In the genomic region with DNA sequence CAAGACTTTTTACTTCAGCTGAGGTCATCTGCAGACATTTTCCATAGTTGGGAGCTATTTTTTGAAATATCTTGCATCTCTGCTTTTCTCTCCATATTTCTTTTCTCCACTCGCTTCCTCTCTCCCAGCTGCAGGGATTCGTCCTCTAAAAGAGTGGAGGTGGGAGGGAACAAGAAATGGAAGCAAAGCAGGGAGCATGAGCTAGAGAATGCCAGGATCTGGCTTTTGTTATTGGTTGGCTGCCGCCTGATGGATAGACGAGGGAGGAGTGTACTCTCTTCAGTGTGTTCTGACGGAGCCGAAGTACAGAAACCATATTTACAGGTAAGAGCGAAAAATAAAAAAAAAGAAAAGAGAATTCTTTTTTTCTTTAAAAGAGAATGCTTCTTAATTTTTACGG, we compare ENCODE assay signal across 8 cellular contexts. TPM values are rescaled to one million over a fixed set of nuclear protein-coding genes. Genes with fewer than 3 reads are reported as not detected.
A peak's percentile ranks its signal among the peaks of the same experiment; 100 is the strongest.
DNase-seq lines count a peak whose midpoint lies in the region; ATAC-seq and TF ChIP-seq lines count a peak whose summit lies in the region.

A gene with protein sequence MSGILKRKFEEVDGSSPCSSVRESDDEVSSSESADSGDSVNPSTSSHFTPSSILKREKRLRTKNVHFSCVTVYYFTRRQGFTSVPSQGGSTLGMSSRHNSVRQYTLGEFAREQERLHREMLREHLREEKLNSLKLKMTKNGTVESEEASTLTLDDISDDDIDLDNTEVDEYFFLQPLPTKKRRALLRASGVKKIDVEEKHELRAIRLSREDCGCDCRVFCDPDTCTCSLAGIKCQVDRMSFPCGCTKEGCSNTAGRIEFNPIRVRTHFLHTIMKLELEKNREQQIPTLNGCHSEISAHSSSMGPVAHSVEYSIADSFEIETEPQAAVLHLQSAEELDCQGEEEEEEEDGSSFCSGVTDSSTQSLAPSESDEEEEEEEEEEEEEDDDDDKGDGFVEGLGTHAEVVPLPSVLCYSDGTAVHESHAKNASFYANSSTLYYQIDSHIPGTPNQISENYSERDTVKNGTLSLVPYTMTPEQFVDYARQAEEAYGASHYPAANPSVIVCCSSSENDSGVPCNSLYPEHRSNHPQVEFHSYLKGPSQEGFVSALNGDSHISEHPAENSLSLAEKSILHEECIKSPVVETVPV (plus strand): TSS at position 282 of the 400 bp plus-strand sequence. CDS start 125,368 bp downstream, outside the sequence.

- DNase-seq in GM04503 (ENCODE audit: low read depth) (peak; percentile 27), NCI-H524 treated with DMSO at 0.1 percent for 48 hours (lab: John Stamatoyannopoulos, UW) (peak; percentile 86), dorsolateral prefrontal cortex (peak; percentile 21 to 86 (median 77)), left kidney (ENCODE audit: low read depth, low spot score) (peak; percentile 97)
- no peak for DNase-seq in activated CD4-positive, alpha-beta T cell treated with anti-CD3 and anti-CD28 coated beads, Interleukin-2, amount 10 ng/mL, durations not matched to agents 7 days and 5 days
- DNase-seq in activated CD4-positive, CD25-positive, alpha-beta regulatory T cell (lab: John Stamatoyannopoulos, UW) = no peak

- POLR2A ChIA-PET in activated CD4-positive, alpha-beta T cell treated with anti-CD3 and anti-CD28 coated beads, Interleukin-2, amount 10 ng/mL, durations not matched to agents 7 days and 5 days (lab: Charles Lee) = no interaction called here

- H3K4me3 ChIP-seq in dorsolateral prefrontal cortex = peak within 1 kb of the TSS; percentile 35 to 77 (median 62)

- H3K27ac ChIP-seq in dorsolateral prefrontal cortex = peak within 1 kb of the TSS in 49 of 59 donors; percentile 8 to 81 (median 57)
- H3K27ac ChIP-seq in temporal lobe (ENCODE audit: low read depth, low read length) = no peak within 1 kb of the TSS

- intact Hi-C loops in dorsolateral prefrontal cortex (cut with DNase I) = loop anchor here in 1 of 2 donors (10.0 kb wide), 2 partner anchors 65 to 225 kb away; no protein-coding TSS in a partner anchor

- CTCF ChIA-PET in activated CD4-positive, alpha-beta T cell treated with anti-CD3 and anti-CD28 coated beads, Interleukin-2, amount 10 ng/mL, durations not matched to agents 7 days and 5 days (lab: Charles Lee) = no interaction called here

- no peak for ATAC-seq in GM21515 (IDR thresholded peaks at IDR 0.05; ENCODE audit: unreplicated experiment)

- peak in 20 of 56 donors; percentile 7 to 49 (median 30) for TF ChIP-seq CTCF in dorsolateral prefrontal cortex (IDR thresholded peaks at IDR 0.05 in 54 of 56, conservative IDR thresholded peaks at IDR 0.05 in 2 of 56; ENCODE audit: low read depth in 1 of 56, partially characterized antibody in 56 of 56)

- no peaks in the 10 kb centered on the region for H3K27me3 ChIP-seq in dorsolateral prefrontal cortex

- peaks cover 4% of the 10 kb centered on the region for H3K27me3 Mint-ChIP-seq in activated CD4-positive, alpha-beta T cell treated with anti-CD3 and anti-CD28 coated beads, Interleukin-2, amount 10 ng/mL, durations not matched to agents 7 days and 5 days

- H3K36me3 Mint-ChIP-seq in activated CD4-positive, alpha-beta T cell treated with anti-CD3 and anti-CD28 coated beads, Interleukin-2, amount 10 ng/mL, durations not matched to agents 7 days and 5 days (ENCODE audit: low read depth) = no peaks in the 10 kb centered on the region

- H3K9me3 Mint-ChIP-seq in activated CD4-positive, alpha-beta T cell treated with anti-CD3 and anti-CD28 coated beads, Interleukin-2, amount 10 ng/mL, durations not matched to agents 7 days and 5 days = no peaks in the 10 kb centered on the region

- H3K4me1 Mint-ChIP-seq in activated CD4-positive, alpha-beta T cell treated with anti-CD3 and anti-CD28 coated beads, Interleukin-2, amount 10 ng/mL, durations not matched to agents 7 days and 5 days = no peaks in the 10 kb centered on the region

- H3K4me3 Mint-ChIP-seq in activated CD4-positive, alpha-beta T cell treated with anti-CD3 and anti-CD28 coated beads, Interleukin-2, amount 10 ng/mL, durations not matched to agents 7 days and 5 days = no peak within 1 kb of the TSS

- no peak within 1 kb of the TSS for H3K27ac Mint-ChIP-seq in activated CD4-positive, alpha-beta T cell treated with anti-CD3 and anti-CD28 coated beads, Interleukin-2, amount 10 ng/mL, durations not matched to agents 7 days and 5 days

RNA-seq across cellular contexts. Expression of the gene that starts here (rescaled TPM):
- 100 to 1,000 TPM in 73 of 120 experiments, 10 to 100 TPM in 47; 36.6 to 164 (median 108) TPM for total RNA-seq in dorsolateral prefrontal cortex
- 184 TPM for total RNA-seq in temporal lobe
- not detected for total RNA-seq in activated CD4-positive, alpha-beta T cell treated with anti-CD3 and anti-CD28 coated beads, Interleukin-2, amount 10 ng/mL, durations not matched to agents 7 days and 5 days

Comparison
In these comparisons a context has a peak if more than half of its experiments do, and no peak if none do; other contexts are left out.
1. RNA of the gene that starts here (total RNA-seq): 184 TPM in temporal lobe (single experiment) and 36.6 to 164 TPM in dorsolateral prefrontal cortex; not detected in activated CD4-positive, alpha-beta T cell treated with anti-CD3 and anti-CD28 coated beads, Interleukin-2, amount 10 ng/mL, durations not matched to agents 7 days and 5 days; every median in the first group is over 10 times any median in the second.
2. DNase-seq: peak in GM04503 (single experiment), NCI-H524 treated with DMSO at 0.1 percent for 48 hours (single experiment), dorsolateral prefrontal cortex (10 of 10) and left kidney (single experiment); none in activated CD4-positive, alpha-beta T cell treated with anti-CD3 and anti-CD28 coated beads, Interleukin-2, amount 10 ng/mL, durations not matched to agents 7 days and 5 days (single experiment) and activated CD4-positive, CD25-positive, alpha-beta regulatory T cell (0 of 4).